ENCODE assay signal across 8 cellular contexts in the genomic region with DNA sequence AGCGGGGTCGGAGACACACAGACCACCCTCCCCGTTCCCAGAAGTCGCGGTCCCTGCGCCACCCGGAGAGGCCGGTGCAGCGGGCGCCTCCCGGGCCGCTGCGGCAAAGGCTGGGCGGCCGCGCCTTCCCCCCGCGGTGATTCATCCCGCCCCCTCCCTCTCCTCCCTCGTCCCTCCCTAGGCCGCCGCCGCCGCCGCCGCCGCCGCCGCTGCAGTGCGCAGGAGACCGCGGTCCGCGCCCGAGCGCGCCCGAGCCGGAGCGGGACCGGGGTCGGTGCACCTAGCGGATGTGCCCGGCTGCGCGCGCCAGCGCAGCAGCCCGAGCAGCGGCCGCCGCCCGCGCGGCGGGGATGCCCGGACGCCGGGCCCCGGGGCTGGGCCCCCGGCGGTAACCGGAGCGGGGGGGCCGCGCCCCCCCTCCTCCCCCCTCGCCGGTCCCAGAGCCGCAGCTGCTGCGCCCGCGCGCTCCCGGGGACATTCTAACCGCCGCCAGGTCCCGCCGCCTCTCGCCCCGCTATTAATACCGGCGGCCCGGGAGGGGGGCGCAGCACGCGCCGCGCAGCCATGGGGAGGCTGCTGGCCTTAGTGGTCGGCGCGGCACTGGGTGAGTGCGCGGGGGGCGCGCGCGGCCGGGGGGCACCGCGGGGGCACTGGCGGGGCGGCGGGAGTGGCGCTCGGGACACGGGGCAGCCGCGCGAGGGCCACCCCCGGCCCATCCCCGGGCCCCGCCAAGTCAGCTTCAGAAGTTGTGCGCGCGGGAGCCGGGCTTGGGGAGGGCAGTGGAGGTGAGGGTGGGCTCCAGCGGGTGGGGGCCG. TPM values are rescaled to one million over a fixed set of nuclear protein-coding genes. Genes with fewer than 3 reads are reported as not detected.
A peak's percentile ranks its signal among the peaks of the same experiment; 100 is the strongest.
DNase-seq lines count a peak whose midpoint lies in the region; ATAC-seq, FAIRE-seq and TF ChIP-seq lines count a peak whose summit lies in the region.

A gene (plus strand): TSS at position 214 of the 815 bp plus-strand sequence. CDS start 351 bp downstream, at position 565.

- ATAC-seq in HG02885 (IDR thresholded peaks at IDR 0.05; ENCODE audit: poor library complexity, unreplicated experiment), result no peak
- no peak for ATAC-seq in GM19351 (IDR thresholded peaks at IDR 0.05; ENCODE audit: unreplicated experiment)

- no peak for FAIRE-seq in kidney (lab: Jason Lieb, UNC)

- intact Hi-C loops in CD4-positive, alpha-beta memory T cell (cut with micrococcal nuclease), result no loop called here
- intact Hi-C loops in kidney (cut with DNase I), result no loop called here

- H3K4me3 Mint-ChIP-seq in CD4-positive, alpha-beta memory T cell, result peak within 1 kb of the TSS; percentile 75 to 88 (median 84)

- H3K27ac Mint-ChIP-seq in CD4-positive, alpha-beta memory T cell, result peak within 1 kb of the TSS in 4 of 7 donors; percentile 36 to 71 (median 44)

- peaks cover 7 to 10% (median 8%) of the 10 kb centered on the region in 4 donors for H3K4me1 Mint-ChIP-seq in CD4-positive, alpha-beta memory T cell

- WGBS in HUES64, result under 1% methylated on average over 115 of the region's 118 CpGs

- POLR2A ChIA-PET in CD4-positive, alpha-beta memory T cell (lab: Charles Lee; ENCODE audit: partially characterized antibody), result interaction anchor here (1.0 to 4.2 kb wide), 6 partner anchors 14 to 258 kb away, joined by 3 to 26 read pairs (median 3); a partner anchor contains a TSS

- TF ChIP-seq CTCF in cardiac fibroblast (IDR thresholded peaks at IDR 0.05; ENCODE audit: low read depth, low read length) (no peak), kidney (IDR thresholded peaks at IDR 0.05; ENCODE audit: borderline replicate concordance, extremely low read depth, insufficient read depth) (no peak)

- no peak within 1 kb of the TSS for H3K27ac ChIP-seq in CD4-positive, alpha-beta memory T cell (ENCODE audit: low read depth, low read length)
- H3K27ac ChIP-seq in HUES64 (ENCODE audit: low read depth, low read length) (no peak within 1 kb of the TSS), kidney (ENCODE audit: low read depth in 2 of 2, low read length in 2 of 2) (no peak within 1 kb of the TSS)

- H3K27me3 Mint-ChIP-seq in CD4-positive, alpha-beta memory T cell, result peaks cover 7% of the 10 kb centered on the region in 2 donors

- no peaks in the 10 kb centered on the region for H3K9me3 Mint-ChIP-seq in CD4-positive, alpha-beta memory T cell

- no peaks in the 10 kb centered on the region for H3K9me3 ChIP-seq in CD4-positive, alpha-beta memory T cell (ENCODE audit: control insufficient read depth in 1 of 2, low read length in 2 of 2)
- H3K9me3 ChIP-seq in HUES64 (ENCODE audit: insufficient read depth, low read depth, low read length) (no peaks in the 10 kb centered on the region), kidney (ENCODE audit: control insufficient read depth in 1 of 2, low read length in 2 of 2) (no peaks in the 10 kb centered on the region)

- H3K27me3 ChIP-seq in CD4-positive, alpha-beta memory T cell (ENCODE audit: insufficient read depth, low read length), result no peaks in the 10 kb centered on the region
- H3K27me3 ChIP-seq in HUES64 (ENCODE audit: insufficient read depth, low read length), result peaks cover 27% of the 10 kb centered on the region

- peaks cover 11% of the 10 kb centered on the region for H3K36me3 ChIP-seq in CD4-positive, alpha-beta memory T cell (ENCODE audit: insufficient read depth, low read length)
- H3K36me3 ChIP-seq in HUES64 (ENCODE audit: insufficient read depth, low read length) (peaks cover 28% of the 10 kb centered on the region), kidney (ENCODE audit: control insufficient read depth in 1 of 2, insufficient read depth in 2 of 2, low read length in 2 of 2) (peaks cover 6 to 7% of the 10 kb centered on the region in 2 donors)

- peaks cover 13% of the 10 kb centered on the region for H3K4me1 ChIP-seq in CD4-positive, alpha-beta memory T cell (ENCODE audit: insufficient read depth, low read length)
- H3K4me1 ChIP-seq in HUES64 (ENCODE audit: insufficient read depth, low read length) (peaks cover 3% of the 10 kb centered on the region; the same call in 1 of the 2 replicates), kidney (ENCODE audit: control insufficient read depth in 1 of 2, insufficient read depth in 1 of 2, low read depth in 1 of 2, low read length in 2 of 2) (peaks cover 0 to 2% of the 10 kb centered on the region in 2 donors)

- H3K9ac ChIP-seq in HUES64 (ENCODE audit: low read depth, low read length) (peak within 1 kb of the TSS; percentile 40; the same call in 1 of the 2 replicates), kidney (ENCODE audit: low read length in 2 of 2) (no peak within 1 kb of the TSS)

- H3K36me3 Mint-ChIP-seq in CD4-positive, alpha-beta memory T cell, result peaks cover 3 to 15% of the 10 kb centered on the region in 2 donors

- peak; percentile 39 to 67 (median 42) for DNase-seq in CD4-positive, alpha-beta memory T cell
- peak in 3 of 4 experiments; percentile 30 to 48 (median 43) for DNase-seq in activated CD4-positive, CD25-positive, alpha-beta regulatory T cell (lab: John Stamatoyannopoulos, UW)
- DNase-seq in cardiac fibroblast (ENCODE audit: low read depth in 2 of 2), result peak; percentile 65 to 80
- peak; percentile 88 for DNase-seq in kidney
- DNase-seq in stimulated activated CD4-positive, alpha-beta T cell treated with anti-CD3 and anti-CD28 coated beads, Interleukin-1b, Interleukin-23, amount 100 ng/mL, for 24 hours (ENCODE audit: low read depth in 4 of 4, low spot score in 1 of 4), result peak in 3 of 4 experiments; percentile 59 to 68 (median 63)

- H3K4me3 ChIP-seq in CD4-positive, alpha-beta memory T cell (ENCODE audit: low read length in 2 of 2), result peak within 1 kb of the TSS in 1 of 2 donors; percentile 35
- H3K4me3 ChIP-seq in HUES64 (ENCODE audit: low read length) (peak within 1 kb of the TSS; percentile 54), cardiac fibroblast (replicated peaks in 1 of 2; ENCODE audit: low read depth in 2 of 2, low read length in 2 of 2) (peak within 1 kb of the TSS; percentile 54 to 60), kidney (ENCODE audit: low read length in 2 of 2) (peak within 1 kb of the TSS; percentile 39 to 45)

- CTCF ChIA-PET in CD4-positive, alpha-beta memory T cell (lab: Charles Lee; ENCODE audit: partially characterized antibody), result interaction anchor here (1.9 kb wide), 1 partner anchor 14 kb away, joined by 7 read pairs; no protein-coding TSS in a partner anchor

RNA-seq across cellular contexts. Expression of the gene that starts here (rescaled TPM):
- total RNA-seq in CD4-positive, alpha-beta memory T cell, result 1 to 10 TPM; 1.4 to 1.5 TPM
- under 1 TPM in 1 of 2 donors, not detected in 1; 0.64 TPM for polyA plus RNA-seq in CD4-positive, alpha-beta memory T cell
- 1.9 TPM for polyA plus RNA-seq in HUES64 (2013, experiment 1 of 2)
- polyA plus RNA-seq in HUES64 (2013, experiment 2 of 2), result 1.8 TPM
- 24.1 TPM for total RNA-seq in kidney
- polyA plus RNA-seq in kidney (ENCODE audit: insufficient read depth, low read depth, low replicate concordance), result 9.6 TPM

Comparison
In these comparisons a context has a peak if more than half of its experiments do, and no peak if none do; other contexts are left out.
1. RNA of the gene that starts here (total RNA-seq): 24.1 TPM in kidney (single experiment); 1.4 to 1.5 TPM in CD4-positive, alpha-beta memory T cell; every median in the first group is over 10 times any median in the second.
2. Peak in every context shown above with its lines, with median percentiles within 50 percentile points of each other: DNase-seq.